In genomic region chr14:23481992-23482813, GRCh38 we compare ENCODE assay signal across 1 cellular context.
TF ChIP-seq lines count a peak whose summit lies in the region.

No MANE protein-coding gene starts in this region.

TF ChIP-seq in H1, 55 proteins besides CTCF, POLR2A, EP300 and RAD21:
- no peak for TF ChIP-seq CREB1 (IDR thresholded peaks at IDR 0.05)
- 0 out of 2 replicates have a peak, but pooled peaks have one; percentile 75 for TF ChIP-seq RBBP5 (IDR thresholded peaks at IDR 0.05; ENCODE audit: borderline replicate concordance, low read depth, low read length)
- 0 out of 2 replicates have a peak, but pooled peaks have one; percentile 14 for TF ChIP-seq KDM1A (IDR thresholded peaks at IDR 0.05; ENCODE audit: borderline replicate concordance, low read length)
- no peak for TF ChIP-seq ASH2L (IDR thresholded peaks at IDR 0.05; ENCODE audit: low read length)
TF ChIP-seq in H1: peak in this region for 2.
